3 cellular contexts compared by ENCODE assay signal in genomic region chr20:48686238-48687096, GRCh38.
TF ChIP-seq lines count a peak whose summit lies in the region.

No MANE protein-coding gene starts in this region.

TF ChIP-seq in SK-N-SH, 30 proteins besides CTCF, POLR2A, EP300 and RAD21 (continued from another document and continues in another):
- TF ChIP-seq IRF3 (IDR thresholded peaks at IDR 0.05; ENCODE audit: low read depth, low read length) = no peak
- no peak for TF ChIP-seq FOXJ3 (CRISPR knock-in tag; IDR thresholded peaks at IDR 0.05)
- no peak for TF ChIP-seq FOXM1 (IDR thresholded peaks at IDR 0.05; ENCODE audit: low read depth)
- TF ChIP-seq MAX (IDR thresholded peaks at IDR 0.05; ENCODE audit: low read depth) = no peak
- TF ChIP-seq MXI1 (IDR thresholded peaks at IDR 0.05; ENCODE audit: low read depth, low read length) = no peak
- no peak for TF ChIP-seq TAF1 (IDR thresholded peaks at IDR 0.05; ENCODE audit: borderline replicate concordance, low read depth, low read length)
- no peak for TF ChIP-seq ZBTB33 (IDR thresholded peaks at IDR 0.05; ENCODE audit: borderline replicate concordance, low read depth)
- no peak for TF ChIP-seq NRF1 (IDR thresholded peaks at IDR 0.05; ENCODE audit: low read depth, low read length)
- TF ChIP-seq RCOR1 (IDR thresholded peaks at IDR 0.05; ENCODE audit: low read length) = no peak
- no peak for TF ChIP-seq EZH2phosphoT487 (IDR thresholded peaks at IDR 0.05; ENCODE audit: borderline replicate concordance, low read depth)
- TF ChIP-seq RFX5 (IDR thresholded peaks at IDR 0.05; ENCODE audit: low read length) = no peak
- TF ChIP-seq SIN3A (IDR thresholded peaks at IDR 0.05; ENCODE audit: borderline replicate concordance, low read depth, low read length) = no peak
- TF ChIP-seq JUND (IDR thresholded peaks at IDR 0.05) = no peak
- peak; percentile 12 for TF ChIP-seq CHD2 (IDR thresholded peaks at IDR 0.05; ENCODE audit: low read length, partially characterized antibody)
- TF ChIP-seq TEAD4 (IDR thresholded peaks at IDR 0.05; ENCODE audit: borderline replicate concordance, insufficient read depth) = no peak
- TF ChIP-seq MEF2A (IDR thresholded peaks at IDR 0.05; ENCODE audit: borderline replicate concordance, low read depth) = no peak
- no peak for TF ChIP-seq SMC3 (IDR thresholded peaks at IDR 0.05; ENCODE audit: low read depth, low read length)
- TF ChIP-seq FOSL2 (IDR thresholded peaks at IDR 0.05; ENCODE audit: borderline replicate concordance, low read depth) = no peak
- peak; percentile 40; the same call in 1 of the 2 replicates for TF ChIP-seq TCF12 (IDR thresholded peaks at IDR 0.05)
- TF ChIP-seq RXRA (IDR thresholded peaks at IDR 0.05; ENCODE audit: borderline replicate concordance, low read depth) = no peak
- TF ChIP-seq POLR2AphosphoS5 (IDR thresholded peaks at IDR 0.05; ENCODE audit: low read depth, low read length) = no peak

TF ChIP-seq in SK-N-SH treated with all-trans-retinoic acid at 6 μM for 48 hours, 23 proteins besides CTCF, POLR2A, EP300 and RAD21 (continued from another document):
- TF ChIP-seq CSRNP3 (CRISPR knock-in tag; IDR thresholded peaks at IDR 0.05) (no peak), PATZ1 (CRISPR knock-in tag; IDR thresholded peaks at IDR 0.05; ENCODE audit: borderline replicate concordance) (no peak), ISL1 (CRISPR knock-in tag; IDR thresholded peaks at IDR 0.05) (no peak), ZNF70 (CRISPR knock-in tag; IDR thresholded peaks at IDR 0.05) (no peak), PPARA (CRISPR knock-in tag; IDR thresholded peaks at IDR 0.05; ENCODE audit: borderline replicate concordance) (no peak), CREB5 (CRISPR knock-in tag; IDR thresholded peaks at IDR 0.05; ENCODE audit: low read depth) (no peak), POU6F1 (CRISPR knock-in tag; IDR thresholded peaks at IDR 0.05; ENCODE audit: borderline replicate concordance, low read depth) (no peak), ZNF565 (CRISPR knock-in tag; conservative IDR thresholded peaks at IDR 0.05; ENCODE audit: low read depth) (no peak), ZFP3 (CRISPR knock-in tag; IDR thresholded peaks at IDR 0.05) (no peak), ZC3H10 (CRISPR knock-in tag; IDR thresholded peaks at IDR 0.05) (no peak), OSR1 (CRISPR knock-in tag; IDR thresholded peaks at IDR 0.05) (no peak), ESRRG (CRISPR knock-in tag; IDR thresholded peaks at IDR 0.05) (no peak)

TF ChIP-seq in GM23338, 12 proteins besides CTCF, POLR2A, EP300 and RAD21 (continued from another document):
- no peak for TF ChIP-seq ZNF462 (CRISPR knock-in tag; IDR thresholded peaks at IDR 0.05)
- no peak for TF ChIP-seq CREB1 (CRISPR knock-in tag; IDR thresholded peaks at IDR 0.05; ENCODE audit: low read depth)
- no peak for TF ChIP-seq STAT1 (IDR thresholded peaks at IDR 0.05; ENCODE audit: unreplicated experiment)
- no peak for TF ChIP-seq POLR2AphosphoS5 (IDR thresholded peaks at IDR 0.05; ENCODE audit: low read depth)
- TF ChIP-seq JUNB (IDR thresholded peaks at IDR 0.05; ENCODE audit: unreplicated experiment) = no peak
- no peak for TF ChIP-seq ETS1 (IDR thresholded peaks at IDR 0.05)
- no peak for TF ChIP-seq ZNF114 (CRISPR knock-in tag; IDR thresholded peaks at IDR 0.05)
- TF ChIP-seq EZH2phosphoT487 (IDR thresholded peaks at IDR 0.05; ENCODE audit: unreplicated experiment) = no peak
- no peak for TF ChIP-seq NANOG (IDR thresholded peaks at IDR 0.05; ENCODE audit: borderline replicate concordance)
- no peak for TF ChIP-seq REST (IDR thresholded peaks at IDR 0.05; ENCODE audit: unreplicated experiment)
